Comparison of ENCODE assay signal across 9 cellular contexts in genomic region chr9:96025995-96026572, GRCh38.
DNase-seq lines count a peak whose midpoint lies in the region; ATAC-seq and TF ChIP-seq lines count a peak whose summit lies in the region.
"Had no signal": no experiment of that assay in that cellular context is flagged by ENCODE, and none has a peak within 500 bp of the region (broad histone marks: within the 10 kb centered on the region; RNA-seq: fewer than 3 reads in every experiment).

No MANE protein-coding gene starts in this region.

- no peak overlapping the region for H3K14ac ChIP-seq in IMR-90 (replicated peaks; ENCODE audit: low read depth, low read length)
- H3K14ac ChIP-seq in trophoblast cell (ENCODE audit: low read length) = peak overlapping the region; percentile 16

- no peak overlapping the region for H2AK5ac ChIP-seq in IMR-90 (ENCODE audit: low read depth, low read length)
- peak overlapping the region; percentile 43 for H2AK5ac ChIP-seq in trophoblast cell (ENCODE audit: low read length)

- intact Hi-C loops in IMR-90 (cut with micrococcal nuclease) = loop anchor here (10.0 kb wide), 1 partner anchor 189 kb away; no protein-coding TSS in a partner anchor

- no peaks in the 10 kb centered on the region for H3F3A ChIP-seq in SK-N-SH (replicated peaks; ENCODE audit: insufficient read depth)

- no TSS peak for BruUV-seq in IMR-90 (replicated peaks; lab: Mats Ljungman, UMichigan)

- H3K27me3 ChIP-seq in SK-N-SH (ENCODE audit: insufficient read depth) = peaks cover 6% of the 10 kb centered on the region; the same call in 1 of the 2 replicates
- H3K27me3 ChIP-seq in IMR-90 (ENCODE audit: control insufficient read depth, insufficient read depth, low read length) = peaks cover 77% of the 10 kb centered on the region
- peaks cover 83% of the 10 kb centered on the region for H3K27me3 ChIP-seq in foreskin keratinocyte
- peaks cover 20% of the 10 kb centered on the region for H3K27me3 ChIP-seq in trophoblast cell (ENCODE audit: insufficient read depth, low read length)

- no peak for ATAC-seq in SK-N-SH treated with all-trans-retinoic acid at 6 μM for 48 hours
- ATAC-seq in IMR-90 (ENCODE audit: low read depth) = no peak
- ATAC-seq in foreskin keratinocyte = no peak
- no peak for ATAC-seq in left lobe of liver

- WGBS in SK-N-SH (ENCODE audit: low lambda C conversion rate) = 88% methylated on average over 23 of the region's 34 CpGs
- 82% methylated on average over 20 of the region's 34 CpGs; no CpG with 5 or more reads in 1 of the 2 experiments for WGBS in IMR-90 (ENCODE audit: extremely low coverage in 2 of 2, insufficient read length in 1 of 2), 2 experiments
- no CpG with 5 or more reads among the region's 34 CpGs for WGBS in trophoblast cell (ENCODE audit: extremely low coverage, insufficient coverage, insufficient read length)

- H2BK20ac ChIP-seq in IMR-90 (ENCODE audit: low read depth, low read length) = no peak overlapping the region

- TF ChIP-seq CTCF in SK-N-SH (IDR thresholded peaks at IDR 0.05) = no peak
- no peak for TF ChIP-seq CTCF in IMR-90 (conservative IDR thresholded peaks at IDR 0.05; ENCODE audit: low read depth, low read length)
- peak; percentile 2 for TF ChIP-seq CTCF in foreskin keratinocyte (conservative IDR thresholded peaks at IDR 0.05)

- no peaks in the 10 kb centered on the region for H3K9me3 ChIP-seq in SK-N-SH
- H3K9me3 ChIP-seq in IMR-90 (ENCODE audit: control insufficient read depth, insufficient read depth, low read length) = peaks cover 8% of the 10 kb centered on the region; the same call in 1 of the 2 replicates
- peaks cover 6% of the 10 kb centered on the region for H3K9me3 ChIP-seq in trophoblast cell (ENCODE audit: insufficient read depth, low read depth, low read length)

- no peak overlapping the region for H3K27ac ChIP-seq in SK-N-SH (ENCODE audit: low read depth in 2 of 2, low read length in 1 of 2)
- no peak overlapping the region for H3K27ac ChIP-seq in IMR-90 (ENCODE audit: insufficient read depth, low read length)
- no peak overlapping the region for H3K27ac ChIP-seq in foreskin keratinocyte
- H3K27ac ChIP-seq in trophoblast cell (ENCODE audit: low read depth, low read length) = no peak overlapping the region

- no peak overlapping the region for H3K23ac ChIP-seq in IMR-90 (ENCODE audit: low read depth, low read length)
- no peak overlapping the region for H3K23ac ChIP-seq in trophoblast cell (ENCODE audit: low read length)

- peaks cover 0 to 6% of the 10 kb centered on the region in 2 experiments; a peak in 1 of 4 replicates for H3K4me1 ChIP-seq in SK-N-SH (ENCODE audit: control insufficient read depth in 1 of 2, insufficient read depth in 2 of 2, low read depth in 1 of 2, low read length in 1 of 2)
- no peaks in the 10 kb centered on the region for H3K4me1 ChIP-seq in IMR-90 (ENCODE audit: control insufficient read depth, insufficient read depth, low read length)
- H3K4me1 ChIP-seq in foreskin keratinocyte = no peaks in the 10 kb centered on the region
- H3K4me1 ChIP-seq in trophoblast cell (ENCODE audit: control insufficient read depth in 1 of 2, insufficient read depth in 2 of 2, low read length in 2 of 2) = peaks cover 22 to 24% of the 10 kb centered on the region in 2 experiments

- no peaks in the 10 kb centered on the region for H3K9me2 ChIP-seq in SK-N-SH

- no peak overlapping the region for H2BK15ac ChIP-seq in IMR-90 (ENCODE audit: low read depth, low read length)

- H2AFZ ChIP-seq in SK-N-SH (ENCODE audit: low read depth) (no peak overlapping the region), IMR-90 (replicated peaks; ENCODE audit: low read length, poor library complexity) (no peak overlapping the region), trophoblast cell (ENCODE audit: insufficient read depth, low read length, poor library complexity) (no peak overlapping the region)

- no peak overlapping the region for H2AK9ac ChIP-seq in IMR-90 (replicated peaks; ENCODE audit: low read depth, low read length, poor library complexity)

- H3K4ac ChIP-seq in IMR-90 (ENCODE audit: low read depth, low read length) = no peak overlapping the region
- no peak overlapping the region for H3K4ac ChIP-seq in trophoblast cell (ENCODE audit: low read depth, low read length)

- POLR2A ChIA-PET in SK-N-SH (lab: Yijun Ruan, JAX) = no interaction called here
- POLR2A ChIA-PET in IMR-90 (lab: Charles Lee; ENCODE audit: unreplicated experiment) = no interaction called here

- peak; percentile 60 for DNase-seq in SK-N-SH
- DNase-seq in IMR-90 = no peak
- DNase-seq in foreskin keratinocyte = no peak
- peak in 1 of 2 donors; percentile 28 for DNase-seq in trophoblast cell
- no peak for DNase-seq in NCI-H2171 (lab: John Stamatoyannopoulos, UW)
- DNase-seq in left lobe of liver (ENCODE audit: low spot score) = no peak
- no peak for DNase-seq in NCI-H187 treated with DMSO at 0.1 percent for 48 hours (lab: John Stamatoyannopoulos, UW)
- DNase-seq: NCI-H1436 treated with DMSO at 0.1 percent for 48 hours had no signal

- no peak overlapping the region for H3K9ac ChIP-seq in SK-N-SH
- no peak overlapping the region for H3K9ac ChIP-seq in IMR-90 (ENCODE audit: low read depth, low read length)
- H3K9ac ChIP-seq in trophoblast cell (ENCODE audit: low read length) = no peak overlapping the region

- dilution Hi-C loops in IMR-90 (cut with HindIII; ENCODE audit: low sequenced_read_pairs, unreplicated experiment) = no loop called here

- H4K5ac ChIP-seq in IMR-90 (ENCODE audit: low read depth, low read length) = no peak overlapping the region

- no peak overlapping the region for H2BK120ac ChIP-seq in IMR-90 (ENCODE audit: low read depth, low read length)
- H2BK120ac ChIP-seq in trophoblast cell (ENCODE audit: insufficient read depth, low read length, poor library complexity) = peak overlapping the region; percentile 9

- CTCF ChIA-PET in SK-N-SH (lab: Yijun Ruan, JAX) = no interaction called here
- CTCF ChIA-PET in IMR-90 (lab: Yijun Ruan, JAX) = no interaction called here

- H4K8ac ChIP-seq in IMR-90 (ENCODE audit: low read depth in 2 of 2, low read length in 2 of 2) (no peak overlapping the region), trophoblast cell (ENCODE audit: low read depth, low read length) (no peak overlapping the region)

- TF ChIP-seq EP300 in SK-N-SH (IDR thresholded peaks at IDR 0.05; ENCODE audit: borderline replicate concordance in 1 of 2, low read depth in 1 of 2, low read length in 1 of 2) = no peak

- H2BK12ac ChIP-seq in trophoblast cell (ENCODE audit: low read length) = peak overlapping the region; percentile 23

- H3K56ac ChIP-seq in IMR-90 (ENCODE audit: extremely low read depth, insufficient read depth, low read length) = no peak overlapping the region

- H3K4me3 ChIP-seq in SK-N-SH (ENCODE audit: low read depth in 2 of 2, low read length in 1 of 2) (no peak overlapping the region), IMR-90 (ENCODE audit: insufficient read depth, low read depth, low read length) (no peak overlapping the region), trophoblast cell (ENCODE audit: low read depth, low read length) (no peak overlapping the region)

- no peaks in the 10 kb centered on the region for H3K9me1 ChIP-seq in IMR-90 (ENCODE audit: insufficient read depth, low read length)

- H3K79me2 ChIP-seq in SK-N-SH (ENCODE audit: insufficient read depth) = no peaks in the 10 kb centered on the region
- H3K79me2 ChIP-seq in trophoblast cell (ENCODE audit: control insufficient read depth, insufficient read depth, low read length, poor library complexity) = peaks cover 2% of the 10 kb centered on the region

- H2BK5ac ChIP-seq in IMR-90 (ENCODE audit: low read depth, low read length, poor library complexity, severe bottlenecking) = peak overlapping the region; percentile 83
- H2BK5ac ChIP-seq in trophoblast cell (ENCODE audit: low read depth, low read length, poor library complexity) = no peak overlapping the region

- TF ChIP-seq POLR2A in IMR-90 (IDR thresholded peaks at IDR 0.05; ENCODE audit: low read depth, low read length) = no peak

- no peak for TF ChIP-seq RAD21 in SK-N-SH (IDR thresholded peaks at IDR 0.05; ENCODE audit: low read length)
- no peak for TF ChIP-seq RAD21 in IMR-90 (IDR thresholded peaks at IDR 0.05; ENCODE audit: low read length)

- H3K4me2 ChIP-seq in SK-N-SH (no peak overlapping the region), IMR-90 (ENCODE audit: low read depth, low read length) (no peak overlapping the region), trophoblast cell (ENCODE audit: low read length) (peak overlapping the region; percentile 54)

- H3K36me3 ChIP-seq in SK-N-SH (replicated peaks in 1 of 2; ENCODE audit: control insufficient read depth in 1 of 2, insufficient read depth in 2 of 2, low read length in 1 of 2) (no peaks in the 10 kb centered on the region), IMR-90 (ENCODE audit: control insufficient read depth, insufficient read depth, low read length) (no peaks in the 10 kb centered on the region), trophoblast cell (ENCODE audit: control insufficient read depth in 1 of 2, insufficient read depth in 2 of 2, low read length in 2 of 2) (no peaks in the 10 kb centered on the region)

- H4K91ac ChIP-seq in IMR-90 (ENCODE audit: insufficient read depth, low read depth, low read length) (no peak overlapping the region), trophoblast cell (ENCODE audit: low read depth, low read length) (no peak overlapping the region)

- H3K18ac ChIP-seq in IMR-90 (ENCODE audit: low read depth, low read length) (no peak overlapping the region), trophoblast cell (ENCODE audit: low read length) (peak overlapping the region; percentile 6)

- no peak overlapping the region for H4K12ac ChIP-seq in trophoblast cell (ENCODE audit: low read depth, low read length)

- H3K79me1 ChIP-seq in IMR-90 (ENCODE audit: low read depth in 1 of 2, low read length in 2 of 2) = no peaks in the 10 kb centered on the region
- peaks cover 12% of the 10 kb centered on the region for H3K79me1 ChIP-seq in trophoblast cell (ENCODE audit: low read length)

- in situ Hi-C loops in IMR-90 (cut with MboI; ENCODE audit: low sequenced_read_pairs) = no loop called here

- H4K20me1 ChIP-seq in SK-N-SH (ENCODE audit: insufficient read depth) = no peaks in the 10 kb centered on the region
- H4K20me1 ChIP-seq in IMR-90 (ENCODE audit: insufficient read depth, low read length) = 0 out of 2 replicates have a peak, but pooled peaks cover 5% of the 10 kb centered on the region

TF ChIP-seq in SK-N-SH, 30 proteins besides CTCF, POLR2A, EP300 and RAD21 (continues in another document):
- no peak for TF ChIP-seq SIN3A (IDR thresholded peaks at IDR 0.05; ENCODE audit: borderline replicate concordance, low read depth, low read length)

TF ChIP-seq in SK-N-SH treated with all-trans-retinoic acid at 6 μM for 48 hours, 23 proteins besides CTCF, POLR2A, EP300 and RAD21 (continues in another document):
- TF ChIP-seq GLIS3 (CRISPR knock-in tag; IDR thresholded peaks at IDR 0.05) = no peak
- no peak for TF ChIP-seq TCF4 (CRISPR knock-in tag; IDR thresholded peaks at IDR 0.05; ENCODE audit: borderline replicate concordance)

TF ChIP-seq in IMR-90, 13 proteins besides CTCF, POLR2A, EP300 and RAD21 (continues in another document):
- TF ChIP-seq RCOR1 (IDR thresholded peaks at IDR 0.05; ENCODE audit: insufficient replicate concordance, low read length) (no peak), NFE2L2 (IDR thresholded peaks at IDR 0.05; ENCODE audit: low read depth, low read length) (no peak), SMC3 (IDR thresholded peaks at IDR 0.05; ENCODE audit: low read depth, low read length) (no peak), BHLHE40 (IDR thresholded peaks at IDR 0.05; ENCODE audit: low read depth, low read length) (no peak)
